In the genomic region with DNA sequence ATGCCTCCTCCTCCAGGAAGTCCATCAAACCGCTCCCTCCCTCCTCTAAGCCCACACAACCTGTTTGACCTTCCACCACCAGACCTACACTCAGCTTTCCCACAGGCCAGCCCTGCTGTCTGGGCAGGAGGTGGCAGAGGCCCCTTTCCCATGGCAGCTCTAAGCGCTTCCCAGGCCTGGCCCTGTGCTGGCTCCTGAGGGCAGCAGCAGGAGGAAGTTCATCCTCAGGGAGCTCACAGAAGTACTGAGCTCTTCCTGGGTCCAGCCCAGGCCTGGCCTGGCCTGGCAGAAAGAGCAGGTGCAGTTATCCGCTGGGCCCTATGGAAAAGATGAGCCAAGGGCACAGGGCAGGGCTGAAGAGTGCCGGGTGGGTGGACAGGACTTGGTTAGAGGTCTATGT, we compare ENCODE assay signal across 8 cellular contexts. TPM values are rescaled to one million over a fixed set of nuclear protein-coding genes. Genes with fewer than 3 reads are reported as not detected.
A peak's percentile ranks its signal among the peaks of the same experiment; 100 is the strongest.
DNase-seq lines count a peak whose midpoint lies in the region; ATAC-seq, FAIRE-seq and TF ChIP-seq lines count a peak whose summit lies in the region.

No MANE protein-coding gene starts in this region.

- no peaks in the 10 kb centered on the region for H3K36me3 ChIP-seq in suprapubic skin

- H3K4me1 Mint-ChIP-seq in T-helper 1 cell treated with Interleukin-12 subunit alpha and Interleukin-12 subunit beta and Interleukin-4 antibody, amounts not matched to agents 30 μg/mL and 1 μg/mL, for 36 hours (ENCODE audit: low read depth) = peaks cover 48% of the 10 kb centered on the region

- H3K27me3 Mint-ChIP-seq in T-helper 1 cell treated with Interleukin-12 subunit alpha and Interleukin-12 subunit beta and Interleukin-4 antibody, amounts not matched to agents 30 μg/mL and 1 μg/mL, for 36 hours (ENCODE audit: low read depth) = no peaks in the 10 kb centered on the region

- H3K27ac ChIP-seq in suprapubic skin = no peak overlapping the region

- intact Hi-C loops in left colon (cut with DNase I, micrococcal nuclease) = loop anchor here (5.0 to 10.0 kb wide), 3 partner anchors 91 to 464 kb away; a partner anchor contains a TSS

- no peak for TF ChIP-seq CTCF in astrocyte of the cerebellum (IDR thresholded peaks at IDR 0.05; ENCODE audit: low read depth, low read length, missing control alignments)
- TF ChIP-seq CTCF in suprapubic skin (IDR thresholded peaks at IDR 0.05) = no peak

- no peaks in the 10 kb centered on the region for H3K27me3 ChIP-seq in suprapubic skin

- peak overlapping the region; percentile 92 for H3K27ac Mint-ChIP-seq in T-helper 1 cell treated with Interleukin-12 subunit alpha and Interleukin-12 subunit beta and Interleukin-4 antibody, amounts not matched to agents 30 μg/mL and 1 μg/mL, for 36 hours

- 53% methylated on average over 4 of the region's 4 CpGs for WGBS in suprapubic skin

- H3K36me3 Mint-ChIP-seq in T-helper 1 cell treated with Interleukin-12 subunit alpha and Interleukin-12 subunit beta and Interleukin-4 antibody, amounts not matched to agents 30 μg/mL and 1 μg/mL, for 36 hours (ENCODE audit: low read depth) = peaks cover 10% of the 10 kb centered on the region

- no peaks in the 10 kb centered on the region for H3K9me3 Mint-ChIP-seq in T-helper 1 cell treated with Interleukin-12 subunit alpha and Interleukin-12 subunit beta and Interleukin-4 antibody, amounts not matched to agents 30 μg/mL and 1 μg/mL, for 36 hours

- TF ChIP-seq POLR2A in suprapubic skin (IDR thresholded peaks at IDR 0.05) (no peak), GM12891 (IDR thresholded peaks at IDR 0.05; ENCODE audit: low read depth, low read length) (no peak)

- no peak for TF ChIP-seq EP300 in suprapubic skin (IDR thresholded peaks at IDR 0.05)

- H3K4me3 Mint-ChIP-seq in T-helper 1 cell treated with Interleukin-12 subunit alpha and Interleukin-12 subunit beta and Interleukin-4 antibody, amounts not matched to agents 30 μg/mL and 1 μg/mL, for 36 hours = peak overlapping the region; percentile 98

- FAIRE-seq in GM12891 (lab: Jason Lieb, UNC) = no peak

- H3K9me3 ChIP-seq in suprapubic skin = no peaks in the 10 kb centered on the region

- in situ Hi-C loops in astrocyte of the cerebellum (cut with HindIII; ENCODE audit: low sequenced_read_pairs) = no loop called here

- DNase-seq in T-helper 1 cell (no peak), astrocyte of the cerebellum (ENCODE audit: low read depth) (no peak), left colon (no peak), suprapubic skin (ENCODE audit: low spot score in 2 of 2) (no peak), GM12891 (ENCODE audit: insufficient read length, low spot score) (no peak), AG08395 (ENCODE audit: low spot score) (no peak), COLO829 (ENCODE audit: low spot score) (no peak)

- ATAC-seq in left colon = peak; percentile 47

- peak overlapping the region; percentile 58 for H3K4me3 ChIP-seq in astrocyte of the cerebellum (ENCODE audit: low read depth, low read length)
- peak overlapping the region; percentile 55 for H3K4me3 ChIP-seq in suprapubic skin

- H3K4me1 ChIP-seq in suprapubic skin = peaks cover 82% of the 10 kb centered on the region

TF ChIP-seq in GM12891, 5 proteins besides CTCF, POLR2A, EP300 and RAD21:
- TF ChIP-seq POU2F2 (IDR thresholded peaks at IDR 0.05; ENCODE audit: low read depth, low read length) (no peak), TAF1 (IDR thresholded peaks at IDR 0.05; ENCODE audit: low read depth, low read length) (no peak), SPI1 (IDR thresholded peaks at IDR 0.05; ENCODE audit: low read depth, low read length) (no peak), POLR2AphosphoS5 (IDR thresholded peaks at IDR 0.05; ENCODE audit: low read depth, low read length) (no peak), PAX5 (IDR thresholded peaks at IDR 0.05; ENCODE audit: insufficient read depth, low read length, severe bottlenecking) (no peak)

RNA-seq across cellular contexts. Expression of a gene that starts 31.4 kb away (rescaled TPM):
- 10 to 100 TPM; 62.5 to 69.1 TPM for total RNA-seq in left colon
- total RNA-seq in suprapubic skin = 100 to 1,000 TPM in 1 of 4 donors, 10 to 100 TPM in 3; 53.8 to 126 (median 88.8) TPM
- polyA plus RNA-seq in GM12891 (2012; ENCODE audit: low read depth, missing spikeins) = 55.4 TPM

RNA-seq across cellular contexts. Expression of a gene that starts 46.6 kb away (rescaled TPM):
- total RNA-seq in left colon (10 to 100 TPM in 1 of 2 donors, 1 to 10 TPM in 1; 6.6 to 10.4 TPM), suprapubic skin (10 to 100 TPM in 3 of 4 donors, 1 to 10 TPM in 1; 5.4 to 49.9 (median 31.2) TPM)
- polyA plus RNA-seq in GM12891 (2012; ENCODE audit: low read depth, missing spikeins) = 0.51 TPM
